ENCODE assay signal across 16 cellular contexts in genomic region chr21:36127250-36127904, GRCh38. TPM values are rescaled to one million over a fixed set of nuclear protein-coding genes. Genes with fewer than 3 reads are reported as not detected.
DNase-seq lines count a peak whose midpoint lies in the region; ATAC-seq and TF ChIP-seq lines count a peak whose summit lies in the region.
"Had no signal": no experiment of that assay in that cellular context is flagged by ENCODE, and none has a peak within 500 bp of the region (broad histone marks: within the 10 kb centered on the region; RNA-seq: fewer than 3 reads in every experiment).

No MANE protein-coding gene starts in this region.

- POLR2A ChIA-PET in CD4-positive, alpha-beta T cell (lab: Charles Lee) = no interaction called here

- H3K4me2 ChIP-seq in Karpas-422 (ENCODE audit: low read depth, low read length, poor library complexity, severe bottlenecking) = no peak overlapping the region
- H3K4me2 ChIP-seq: hepatocyte had no signal

- peak overlapping the region; percentile 42 for H3K4me3 Mint-ChIP-seq in CD4-positive, alpha-beta T cell
- H3K4me3 Mint-ChIP-seq in T-helper 17 cell = no peak overlapping the region
- H3K4me3 Mint-ChIP-seq in neural crest cell = peak overlapping the region; percentile 33
- H3K4me3 Mint-ChIP-seq: stimulated activated naive B cell treated with anti-CD40 and anti-IgM and Interleukin-4, amounts not matched to agents 10 μg/mL and 1 μg/mL and 100 μg/mL, for 72 hours had no signal

- no peaks in the 10 kb centered on the region for H3K27me3 Mint-ChIP-seq in CD4-positive, alpha-beta T cell
- H3K27me3 Mint-ChIP-seq in T-helper 17 cell (no peaks in the 10 kb centered on the region), neural crest cell (ENCODE audit: low read depth) (peaks cover 26% of the 10 kb centered on the region)

- CTCF ChIA-PET in CD4-positive, alpha-beta T cell (lab: Charles Lee) = no interaction called here

- no peak for DNase-seq in CD4-positive, alpha-beta T cell
- DNase-seq in Karpas-422 = peak; percentile 28
- DNase-seq in T-helper 17 cell = no peak
- DNase-seq in neural crest cell (ENCODE audit: low read depth, low spot score) = no peak
- DNase-seq in ACHN = no peak
- DNase-seq in NCI-H1436 treated with DMSO at 0.1 percent for 48 hours (lab: John Stamatoyannopoulos, UW) = no peak
- no peak for DNase-seq in uterus
- DNase-seq: DMS79 treated with DMSO at 0.1 percent for 48 hours; MV-4-11; NCI-H1694 treated with DMSO at 0.1 percent for 48 hours; NCI-H345; stimulated activated naive B cell treated with anti-CD40 and anti-IgM and Interleukin-4, amounts not matched to agents 10 μg/mL and 1 μg/mL and 100 μg/mL, for 72 hours had no signal

- H3K79me2 ChIP-seq in Karpas-422 (ENCODE audit: low read length) = no peaks in the 10 kb centered on the region
- H3K79me2 ChIP-seq: hepatocyte had no signal

- no peaks in the 10 kb centered on the region for H3K9me3 ChIP-seq in CD4-positive, alpha-beta T cell (ENCODE audit: control insufficient read depth, low read length)
- H3K9me3 ChIP-seq in Karpas-422 (ENCODE audit: low read length) (no peaks in the 10 kb centered on the region), T-helper 17 cell (ENCODE audit: control insufficient read depth, low read length, poor library complexity, severe bottlenecking) (no peaks in the 10 kb centered on the region), uterus (no peaks in the 10 kb centered on the region)
- H3K9me3 ChIP-seq: ovary had no signal

- TF ChIP-seq CTCF in CD4-positive, alpha-beta T cell (IDR thresholded peaks at IDR 0.05) = no peak
- TF ChIP-seq CTCF in neural crest cell (conservative IDR thresholded peaks at IDR 0.05) (no peak), uterus (IDR thresholded peaks at IDR 0.05) (no peak)

- ATAC-seq in CD4-positive, alpha-beta T cell (ENCODE audit: poor library complexity) = no peak
- ATAC-seq in T-helper 17 cell (no peak), HG02870 (IDR thresholded peaks at IDR 0.05; ENCODE audit: unreplicated experiment) (no peak)
- ATAC-seq: Panc1; stimulated activated naive B cell treated with anti-CD40 and anti-IgM and Interleukin-4, amounts not matched to agents 10 μg/mL and 1 μg/mL and 100 μg/mL, for 72 hours had no signal

- in situ Hi-C loops in ACHN (cut with HindIII; ENCODE audit: low pct_ligation_motif_present, low pct_unique_long_range_greater_than_20kb, low sequenced_read_pairs) = no loop called here

- no peaks in the 10 kb centered on the region for H3K9me2 ChIP-seq in Karpas-422 (replicated peaks; ENCODE audit: insufficient read depth, low read length)

- no peak overlapping the region for H2AFZ ChIP-seq in Karpas-422 (ENCODE audit: low read length)
- H2AFZ ChIP-seq: hepatocyte had no signal

- no peak overlapping the region for H3K27ac ChIP-seq in CD4-positive, alpha-beta T cell (ENCODE audit: low read depth, low read length)
- no peak overlapping the region for H3K27ac ChIP-seq in Karpas-422 (ENCODE audit: low read length)
- H3K27ac ChIP-seq in uterus = no peak overlapping the region
- H3K27ac ChIP-seq: hepatocyte, ovary had no signal

- no peaks in the 10 kb centered on the region for H3K36me3 Mint-ChIP-seq in CD4-positive, alpha-beta T cell (ENCODE audit: low read depth)
- peaks cover 2% of the 10 kb centered on the region for H3K36me3 Mint-ChIP-seq in T-helper 17 cell (ENCODE audit: low read depth)
- no peaks in the 10 kb centered on the region for H3K36me3 Mint-ChIP-seq in neural crest cell (ENCODE audit: low read depth)
- H3K36me3 Mint-ChIP-seq: stimulated activated naive B cell treated with anti-CD40 and anti-IgM and Interleukin-4, amounts not matched to agents 10 μg/mL and 1 μg/mL and 100 μg/mL, for 72 hours had no signal

- no peaks in the 10 kb centered on the region for H3K9me3 Mint-ChIP-seq in CD4-positive, alpha-beta T cell
- H3K9me3 Mint-ChIP-seq in neural crest cell = no peaks in the 10 kb centered on the region
- H3K9me3 Mint-ChIP-seq: stimulated activated naive B cell treated with anti-CD40 and anti-IgM and Interleukin-4, amounts not matched to agents 10 μg/mL and 1 μg/mL and 100 μg/mL, for 72 hours had no signal

- H4K20me1 ChIP-seq in Karpas-422 (ENCODE audit: insufficient read depth, low read depth, low read length) = no peaks in the 10 kb centered on the region

- no peak overlapping the region for H3K9ac ChIP-seq in Karpas-422 (ENCODE audit: low read length)

- TF ChIP-seq POLR2A in uterus (IDR thresholded peaks at IDR 0.05) = no peak

- no peaks in the 10 kb centered on the region for H3K27me3 ChIP-seq in CD4-positive, alpha-beta T cell (ENCODE audit: control insufficient read depth, insufficient read depth, low read length)
- H3K27me3 ChIP-seq in Karpas-422 (ENCODE audit: low read length) = no peaks in the 10 kb centered on the region
- no peaks in the 10 kb centered on the region for H3K27me3 ChIP-seq in uterus
- H3K27me3 ChIP-seq: hepatocyte, ovary had no signal

- H3K4me1 Mint-ChIP-seq in CD4-positive, alpha-beta T cell (ENCODE audit: low read depth) = peaks cover 33% of the 10 kb centered on the region
- H3K4me1 Mint-ChIP-seq in T-helper 17 cell (peaks cover 24% of the 10 kb centered on the region), neural crest cell (peaks cover 11% of the 10 kb centered on the region)

- no peaks in the 10 kb centered on the region for H3K36me3 ChIP-seq in Karpas-422 (ENCODE audit: insufficient read depth, low read length)
- H3K36me3 ChIP-seq in uterus = no peaks in the 10 kb centered on the region
- H3K36me3 ChIP-seq: ovary had no signal

- intact Hi-C loops in CD4-positive, alpha-beta T cell (cut with DNase I, micrococcal nuclease) = no loop called here
- intact Hi-C loops in uterus (cut with DNase I; ENCODE audit: low total_unique reads) = no loop called here

- H3K4me3 ChIP-seq in Karpas-422 (ENCODE audit: low read length) (no peak overlapping the region), uterus (no peak overlapping the region)
- H3K4me3 ChIP-seq: hepatocyte, ovary had no signal

- H3K4me1 ChIP-seq in Karpas-422 (ENCODE audit: low read length) (no peaks in the 10 kb centered on the region), uterus (no peaks in the 10 kb centered on the region)

- no peak overlapping the region for H3K27ac Mint-ChIP-seq in CD4-positive, alpha-beta T cell
- H3K27ac Mint-ChIP-seq in T-helper 17 cell (peak overlapping the region; percentile 67), neural crest cell (ENCODE audit: unreplicated experiment) (no peak overlapping the region)

RNA-seq across cellular contexts. Expression of gene CBR3, which starts 7.5 kb away (rescaled TPM):
- total RNA-seq in CD4-positive, alpha-beta T cell = 1 to 10 TPM; 2.6 to 3.0 TPM
- not detected in 2 replicates for total RNA-seq in Karpas-422 (2014; rRNA removed; shearing (Covaris generic); ENCODE audit: low replicate concordance)
- total RNA-seq in T-helper 17 cell (1 to 10 TPM; 2.2 to 3.1 TPM), neural crest cell (2.1 and 2.8 TPM in 2 replicates), uterus (1 to 10 TPM; 2.6 to 7.3 (median 5.2) TPM)

RNA-seq across cellular contexts. Expression of gene DOP1B, which starts 29.2 kb away (rescaled TPM):
- 10 to 100 TPM; 11.0 to 12.7 TPM for total RNA-seq in CD4-positive, alpha-beta T cell
- total RNA-seq in Karpas-422 (2014; rRNA removed; shearing (Covaris generic); ENCODE audit: low replicate concordance) = 1.0 and 2.1 TPM in 2 replicates
- total RNA-seq in T-helper 17 cell (10 to 100 TPM; 25.3 to 35.0 TPM), neural crest cell (13.5 and 14.5 TPM in 2 replicates), uterus (10 to 100 TPM in 3 of 4 donors, 1 to 10 TPM in 1; 3.8 to 18.7 (median 14.9) TPM)

RNA-seq across cellular contexts. Expression of gene CBR1, which starts 57.6 kb away (rescaled TPM):
- 1 to 10 TPM; 5.2 to 6.8 TPM for total RNA-seq in CD4-positive, alpha-beta T cell
- total RNA-seq in Karpas-422 (2014; rRNA removed; shearing (Covaris generic); ENCODE audit: low replicate concordance) = 26.4 and 34.1 TPM in 2 replicates
- total RNA-seq in T-helper 17 cell = 1 to 10 TPM; 4.2 to 6.3 TPM
- total RNA-seq in neural crest cell = 2.1 and 2.4 TPM in 2 replicates
- 100 to 1,000 TPM in 1 of 4 donors, 10 to 100 TPM in 3; 35.7 to 152 (median 57.9) TPM for total RNA-seq in uterus
